In the genomic region with DNA sequence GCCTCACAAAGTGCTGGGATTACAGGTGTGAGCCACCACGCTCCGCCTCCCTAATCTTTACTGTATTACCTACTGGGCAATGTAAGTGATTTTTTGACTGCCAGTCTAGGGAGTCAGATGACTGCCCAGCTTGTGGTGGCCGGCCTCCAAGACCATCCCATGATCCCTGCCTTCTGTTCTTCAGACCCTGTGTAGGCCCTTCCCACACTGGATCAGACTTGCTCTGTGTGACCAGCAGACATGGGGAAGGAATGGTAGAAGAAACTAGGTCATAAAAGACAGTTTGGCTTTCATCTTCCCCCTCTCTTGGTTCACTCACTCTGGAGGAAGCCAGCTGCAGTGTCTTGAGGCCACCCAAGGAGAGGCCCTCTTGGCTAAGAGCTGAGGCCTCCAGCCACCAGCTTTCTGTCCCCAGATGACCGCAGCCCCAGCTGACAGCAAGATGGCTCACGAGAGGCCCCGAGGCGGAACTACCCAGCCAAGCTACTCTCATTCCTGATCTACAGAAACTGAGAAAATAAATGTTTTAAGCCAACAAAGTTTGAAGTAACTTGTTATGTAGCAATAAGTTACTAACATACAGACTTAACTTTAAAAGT, we compare ENCODE assay signal across 2 cellular contexts.
A peak's percentile ranks its signal among the peaks of the same experiment; 100 is the strongest.
TF ChIP-seq lines count a peak whose summit lies in the region.

No MANE protein-coding gene starts in this region.

TF ChIP-seq in liver, 16 proteins besides CTCF, POLR2A, EP300 and RAD21:
- TF ChIP-seq, protein P1, sequence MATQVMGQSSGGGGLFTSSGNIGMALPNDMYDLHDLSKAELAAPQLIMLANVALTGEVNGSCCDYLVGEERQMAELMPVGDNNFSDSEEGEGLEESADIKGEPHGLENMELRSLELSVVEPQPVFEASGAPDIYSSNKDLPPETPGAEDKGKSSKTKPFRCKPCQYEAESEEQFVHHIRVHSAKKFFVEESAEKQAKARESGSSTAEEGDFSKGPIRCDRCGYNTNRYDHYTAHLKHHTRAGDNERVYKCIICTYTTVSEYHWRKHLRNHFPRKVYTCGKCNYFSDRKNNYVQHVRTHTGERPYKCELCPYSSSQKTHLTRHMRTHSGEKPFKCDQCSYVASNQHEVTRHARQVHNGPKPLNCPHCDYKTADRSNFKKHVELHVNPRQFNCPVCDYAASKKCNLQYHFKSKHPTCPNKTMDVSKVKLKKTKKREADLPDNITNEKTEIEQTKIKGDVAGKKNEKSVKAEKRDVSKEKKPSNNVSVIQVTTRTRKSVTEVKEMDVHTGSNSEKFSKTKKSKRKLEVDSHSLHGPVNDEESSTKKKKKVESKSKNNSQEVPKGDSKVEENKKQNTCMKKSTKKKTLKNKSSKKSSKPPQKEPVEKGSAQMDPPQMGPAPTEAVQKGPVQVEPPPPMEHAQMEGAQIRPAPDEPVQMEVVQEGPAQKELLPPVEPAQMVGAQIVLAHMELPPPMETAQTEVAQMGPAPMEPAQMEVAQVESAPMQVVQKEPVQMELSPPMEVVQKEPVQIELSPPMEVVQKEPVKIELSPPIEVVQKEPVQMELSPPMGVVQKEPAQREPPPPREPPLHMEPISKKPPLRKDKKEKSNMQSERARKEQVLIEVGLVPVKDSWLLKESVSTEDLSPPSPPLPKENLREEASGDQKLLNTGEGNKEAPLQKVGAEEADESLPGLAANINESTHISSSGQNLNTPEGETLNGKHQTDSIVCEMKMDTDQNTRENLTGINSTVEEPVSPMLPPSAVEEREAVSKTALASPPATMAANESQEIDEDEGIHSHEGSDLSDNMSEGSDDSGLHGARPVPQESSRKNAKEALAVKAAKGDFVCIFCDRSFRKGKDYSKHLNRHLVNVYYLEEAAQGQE (IDR thresholded peaks at IDR 0.05), result no peak
- TF ChIP-seq FOXA1 (IDR thresholded peaks at IDR 0.05) (no peak), RXRA (IDR thresholded peaks at IDR 0.05) (peak in 1 of 2 donors; percentile 15), NR2F2 (IDR thresholded peaks at IDR 0.05) (peak; percentile 16)
- TF ChIP-seq, protein P2, sequence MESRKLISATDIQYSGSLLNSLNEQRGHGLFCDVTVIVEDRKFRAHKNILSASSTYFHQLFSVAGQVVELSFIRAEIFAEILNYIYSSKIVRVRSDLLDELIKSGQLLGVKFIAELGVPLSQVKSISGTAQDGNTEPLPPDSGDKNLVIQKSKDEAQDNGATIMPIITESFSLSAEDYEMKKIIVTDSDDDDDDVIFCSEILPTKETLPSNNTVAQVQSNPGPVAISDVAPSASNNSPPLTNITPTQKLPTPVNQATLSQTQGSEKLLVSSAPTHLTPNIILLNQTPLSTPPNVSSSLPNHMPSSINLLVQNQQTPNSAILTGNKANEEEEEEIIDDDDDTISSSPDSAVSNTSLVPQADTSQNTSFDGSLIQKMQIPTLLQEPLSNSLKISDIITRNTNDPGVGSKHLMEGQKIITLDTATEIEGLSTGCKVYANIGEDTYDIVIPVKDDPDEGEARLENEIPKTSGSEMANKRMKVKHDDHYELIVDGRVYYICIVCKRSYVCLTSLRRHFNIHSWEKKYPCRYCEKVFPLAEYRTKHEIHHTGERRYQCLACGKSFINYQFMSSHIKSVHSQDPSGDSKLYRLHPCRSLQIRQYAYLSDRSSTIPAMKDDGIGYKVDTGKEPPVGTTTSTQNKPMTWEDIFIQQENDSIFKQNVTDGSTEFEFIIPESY (IDR thresholded peaks at IDR 0.05), result no peak
TF ChIP-seq in liver: peak in this region for 2.

TF ChIP-seq in HepG2, 621 proteins besides CTCF, POLR2A, EP300 and RAD21:
- no peak for TF ChIP-seq DR1 (CRISPR knock-in tag; IDR thresholded peaks at IDR 0.05)
